ENCODE assay signal across 8 cellular contexts in the genomic region with DNA sequence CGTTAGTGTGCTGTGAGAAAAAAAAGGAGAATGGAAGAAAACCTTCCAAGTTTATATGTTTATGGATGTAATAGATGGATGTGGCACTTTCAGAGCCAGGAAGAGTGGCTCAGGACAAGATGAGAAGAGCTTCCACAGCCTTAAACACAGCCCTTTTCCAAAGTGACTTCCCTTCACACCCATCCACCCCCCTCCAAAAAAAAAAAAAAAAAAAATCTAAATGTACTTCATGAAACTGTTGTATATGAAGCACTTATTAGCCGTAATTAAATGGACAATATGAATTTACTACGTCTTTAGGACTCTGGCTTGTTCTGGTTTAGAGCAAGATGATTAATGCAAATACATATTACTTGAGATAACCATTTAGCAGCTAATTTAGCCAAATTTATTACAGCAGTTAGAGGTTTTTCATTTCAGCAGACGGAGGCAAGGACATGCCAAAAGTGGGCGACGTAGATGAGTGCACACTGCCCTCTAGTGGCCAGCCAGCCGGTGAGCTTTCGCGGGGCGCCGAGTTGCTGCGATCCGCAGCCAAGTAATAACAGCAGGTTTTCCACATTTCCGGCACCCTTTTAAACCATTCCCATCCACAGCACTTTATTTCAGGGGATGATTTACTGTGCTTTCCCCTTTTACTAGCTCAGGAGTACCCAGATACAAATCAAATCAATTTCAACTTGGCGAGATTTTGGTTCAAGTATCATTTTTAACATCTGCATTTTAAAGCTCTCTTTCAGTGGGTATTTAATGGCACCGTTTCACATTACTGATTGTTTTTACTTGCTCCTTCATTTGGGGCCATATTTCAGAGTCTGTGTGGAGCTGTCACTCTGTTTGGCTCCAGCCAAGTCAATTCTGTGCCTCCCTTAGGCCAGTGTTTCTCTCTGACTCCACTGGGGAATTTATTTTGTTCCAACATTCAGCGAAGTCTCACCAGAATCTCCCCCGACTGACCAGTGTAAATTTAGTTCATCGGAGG.
A peak's percentile ranks its signal among the peaks of the same experiment; 100 is the strongest.
DNase-seq lines count a peak whose midpoint lies in the region; ATAC-seq and TF ChIP-seq lines count a peak whose summit lies in the region.

No MANE protein-coding gene starts in this region.

- peak; percentile 73 for TF ChIP-seq CTCF in MM.1S (IDR thresholded peaks at IDR 0.05; ENCODE audit: low read length)
- peak; percentile 93 for TF ChIP-seq CTCF in osteoblast (IDR thresholded peaks at IDR 0.05; ENCODE audit: extremely low read depth, low read depth, low read length)
- peak; percentile 81 to 96 (median 82) for TF ChIP-seq CTCF in testis (IDR thresholded peaks at IDR 0.05)

- H3K27ac ChIP-seq in MM.1S (ENCODE audit: low read length) = no peak overlapping the region
- no peak overlapping the region for H3K27ac ChIP-seq in SJSA1
- no peak overlapping the region for H3K27ac ChIP-seq in osteoblast (ENCODE audit: low read depth, low read length)
- H3K27ac ChIP-seq in testis = no peak overlapping the region

- H3K9me3 Mint-ChIP-seq in activated naive CD4-positive, alpha-beta T cell treated with anti-CD3 and anti-CD28 coated beads, Interleukin-2, amount 10 ng/mL, durations not matched to agents 7 days and 5 days = no peaks in the 10 kb centered on the region

- H3K4me2 ChIP-seq in MM.1S (ENCODE audit: low read depth, low read length) (peak overlapping the region; percentile 48), osteoblast (ENCODE audit: insufficient read depth, low read length) (peak overlapping the region; percentile 86)

- H3K27me3 ChIP-seq in MM.1S (replicated peaks; ENCODE audit: insufficient read depth, low read length) (no peaks in the 10 kb centered on the region), SJSA1 (replicated peaks) (no peaks in the 10 kb centered on the region), osteoblast (ENCODE audit: insufficient read depth, low read length) (peaks cover 9% of the 10 kb centered on the region), testis (no peaks in the 10 kb centered on the region)

- CTCF ChIA-PET in activated naive CD4-positive, alpha-beta T cell treated with anti-CD3 and anti-CD28 coated beads, Interleukin-2, amount 10 ng/mL, durations not matched to agents 7 days and 5 days (lab: Charles Lee) = interaction anchor here (0.6 to 3.2 kb wide), 16 partner anchors 10 to 1217 kb away, joined by 3 to 20 read pairs (median 5); no protein-coding TSS in a partner anchor

- H3F3A ChIP-seq in MM.1S (ENCODE audit: insufficient read depth, low read length) = no peaks in the 10 kb centered on the region

- H3K9me3 ChIP-seq in MM.1S (replicated peaks; ENCODE audit: insufficient read depth, low read length) (no peaks in the 10 kb centered on the region), SJSA1 (replicated peaks) (no peaks in the 10 kb centered on the region), osteoblast (ENCODE audit: low read depth, low read length) (no peaks in the 10 kb centered on the region), testis (no peaks in the 10 kb centered on the region)

- H4K20me1 ChIP-seq in MM.1S (ENCODE audit: insufficient read depth, low read length) (no peaks in the 10 kb centered on the region), osteoblast (ENCODE audit: insufficient read depth, low read length) (no peaks in the 10 kb centered on the region)

- H3K4me3 Mint-ChIP-seq in activated naive CD4-positive, alpha-beta T cell treated with anti-CD3 and anti-CD28 coated beads, Interleukin-2, amount 10 ng/mL, durations not matched to agents 7 days and 5 days = no peak overlapping the region

- peak; percentile 63 for DNase-seq in COLO829 (ENCODE audit: low spot score)
- peak; percentile 36 for DNase-seq in MM.1S
- DNase-seq in SJSA1 (ENCODE audit: low read depth in 1 of 2, low spot score in 2 of 2) = peak; percentile 52 to 72
- DNase-seq in activated naive CD4-positive, alpha-beta T cell treated with anti-CD3 and anti-CD28 coated beads, Interleukin-2, amount 10 ng/mL, durations not matched to agents 7 days and 5 days = peak; percentile 77
- DNase-seq in germinal center (ENCODE audit: low spot score) = peak; percentile 61
- peak; percentile 90 for DNase-seq in osteoblast (ENCODE audit: insufficient read length, low spot score, missing footprints)
- DNase-seq in testis = peak; percentile 90

- H3K9ac ChIP-seq in MM.1S (ENCODE audit: low read length) = no peak overlapping the region

- no peaks in the 10 kb centered on the region for H3K36me3 Mint-ChIP-seq in activated naive CD4-positive, alpha-beta T cell treated with anti-CD3 and anti-CD28 coated beads, Interleukin-2, amount 10 ng/mL, durations not matched to agents 7 days and 5 days

- H3K4me1 ChIP-seq in MM.1S (ENCODE audit: low read length) (no peaks in the 10 kb centered on the region), SJSA1 (replicated peaks) (no peaks in the 10 kb centered on the region; the same call in 1 of the 2 replicates), osteoblast (ENCODE audit: insufficient read depth, low read length) (peaks cover 15% of the 10 kb centered on the region), testis (peaks cover 11% of the 10 kb centered on the region)

- peak overlapping the region; percentile 39; the same call in 1 of the 2 replicates for H2AFZ ChIP-seq in MM.1S (ENCODE audit: low read length)
- H2AFZ ChIP-seq in osteoblast (ENCODE audit: low read length) = peak overlapping the region; percentile 85

- peak; percentile 74 for ATAC-seq in GM21528 (IDR thresholded peaks at IDR 0.05; ENCODE audit: low FRiP score, unreplicated experiment)

- peaks cover 10% of the 10 kb centered on the region for H3K4me1 Mint-ChIP-seq in activated naive CD4-positive, alpha-beta T cell treated with anti-CD3 and anti-CD28 coated beads, Interleukin-2, amount 10 ng/mL, durations not matched to agents 7 days and 5 days

- 8 to 11% methylated on average over 19 of the region's 19 CpGs for WGBS in testis, 2 donors

- no peak for TF ChIP-seq POLR2A in testis (IDR thresholded peaks at IDR 0.05)

- no peaks in the 10 kb centered on the region for H3K36me3 ChIP-seq in MM.1S (replicated peaks; ENCODE audit: insufficient read depth, low read length)
- no peaks in the 10 kb centered on the region for H3K36me3 ChIP-seq in SJSA1
- no peaks in the 10 kb centered on the region for H3K36me3 ChIP-seq in osteoblast (ENCODE audit: insufficient read depth, low read length)
- no peaks in the 10 kb centered on the region for H3K36me3 ChIP-seq in testis (ENCODE audit: low read depth, missing control alignments)

- no peak overlapping the region for H3K27ac Mint-ChIP-seq in activated naive CD4-positive, alpha-beta T cell treated with anti-CD3 and anti-CD28 coated beads, Interleukin-2, amount 10 ng/mL, durations not matched to agents 7 days and 5 days

- H3K27me3 Mint-ChIP-seq in activated naive CD4-positive, alpha-beta T cell treated with anti-CD3 and anti-CD28 coated beads, Interleukin-2, amount 10 ng/mL, durations not matched to agents 7 days and 5 days = peaks cover 19% of the 10 kb centered on the region

- no peaks in the 10 kb centered on the region for H3K9me2 ChIP-seq in MM.1S (replicated peaks; ENCODE audit: insufficient read depth, low read length)

- peak overlapping the region; percentile 40; the same call in 1 of the 2 replicates for H3K4me3 ChIP-seq in MM.1S (ENCODE audit: low read length)
- no peak overlapping the region for H3K4me3 ChIP-seq in SJSA1
- H3K4me3 ChIP-seq in osteoblast (ENCODE audit: insufficient read depth, low read length) = peak overlapping the region; percentile 63
- H3K4me3 ChIP-seq in testis = no peak overlapping the region

- no peaks in the 10 kb centered on the region for H3K79me2 ChIP-seq in MM.1S (ENCODE audit: low read length)
- H3K79me2 ChIP-seq in osteoblast (ENCODE audit: insufficient read depth, low read length) = no peaks in the 10 kb centered on the region

- intact Hi-C loops in testis (cut with DNase I; ENCODE audit: low total_unique reads) = no loop called here

Comparison
In these comparisons a context has a peak if more than half of its experiments do, and no peak if none do; other contexts are left out.
1. DNase-seq: peak in every context shown above with its lines; median percentile 90 in osteoblast; 90 in testis; 77 in activated naive CD4-positive, alpha-beta T cell treated with anti-CD3 and anti-CD28 coated beads, Interleukin-2, amount 10 ng/mL, durations not matched to agents 7 days and 5 days; 63 in COLO829; 62 in SJSA1; 61 in germinal center; 36 in MM.1S.
2. H3K4me3 ChIP-seq: peak in MM.1S (single experiment) and osteoblast (single experiment); none in SJSA1 (single experiment) and testis (0 of 2).
3. Peak in every context shown above with its lines, with median percentiles within 50 percentile points of each other: CTCF ChIP-seq.